8 cellular contexts compared by ENCODE assay signal in the genomic region with DNA sequence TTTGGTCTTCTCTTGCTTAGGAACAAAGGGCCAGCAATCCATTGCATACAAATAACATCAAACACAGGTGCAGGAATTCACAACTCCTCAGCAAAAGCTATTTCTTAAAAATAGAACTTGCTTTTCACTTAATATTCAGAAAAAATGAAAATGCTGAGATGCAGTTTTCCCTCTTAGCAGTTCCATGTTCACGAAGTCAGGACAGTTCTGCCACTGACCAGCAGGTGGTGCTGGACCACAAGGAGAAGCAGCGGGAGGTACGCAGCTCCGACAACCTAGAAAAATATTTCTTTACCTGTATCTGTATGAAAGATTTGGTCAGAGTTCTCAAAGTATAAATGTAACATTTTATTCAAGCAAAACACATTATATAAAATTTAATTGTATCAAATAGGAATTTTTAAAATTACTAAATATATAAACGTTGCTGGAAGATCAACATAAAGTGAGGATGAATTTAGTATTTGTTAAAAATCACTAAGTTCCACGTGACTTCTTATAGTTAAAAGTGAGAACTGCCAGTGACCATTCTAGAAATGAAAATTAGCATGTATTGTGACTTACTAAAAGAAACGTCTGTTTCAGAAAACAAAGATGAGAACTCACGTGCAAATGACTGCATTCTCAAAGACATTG. TPM values are rescaled to one million over a fixed set of nuclear protein-coding genes. Genes with fewer than 3 reads are reported as not detected.
DNase-seq lines count a peak whose midpoint lies in the region; ATAC-seq, FAIRE-seq and TF ChIP-seq lines count a peak whose summit lies in the region.

No MANE protein-coding gene starts in this region.

- DNase-seq in activated gamma-delta T cell treated with Interleukin-2 at 50 U/mL for 16 hours: peak; percentile 75
- no peak for DNase-seq in activated gamma-delta T cell (lab: John Stamatoyannopoulos, UW)
- peak; percentile 78 for DNase-seq in NAMALWA (ENCODE audit: low spot score)
- peak; percentile 71 for DNase-seq in bronchial epithelial cell (ENCODE audit: low read depth)
- peak in 1 of 2 donors; percentile 83 for DNase-seq in left colon
- peak; percentile 74 to 84 for DNase-seq in stimulated activated CD4-positive, alpha-beta T cell treated with anti-CD3 and anti-CD28 coated beads, Interleukin-2, amount 100 ng/mL, for 48 hours

- no peak for FAIRE-seq in bronchial epithelial cell (lab: Jason Lieb, UNC)

- no peak overlapping the region for H3K27ac ChIP-seq in VCaP

- intact Hi-C loops in left colon (cut with DNase I, micrococcal nuclease): no loop called here

- H3K36me3 ChIP-seq in bronchial epithelial cell (ENCODE audit: control insufficient read depth, insufficient read depth, low read length): peaks cover 11% of the 10 kb centered on the region

- no peak overlapping the region for H3K4me3 ChIP-seq in bronchial epithelial cell (ENCODE audit: low read depth, low read length)

- peak; percentile 96 for TF ChIP-seq CTCF in VCaP (conservative IDR thresholded peaks at IDR 0.05)
- TF ChIP-seq CTCF in bronchial epithelial cell (IDR thresholded peaks at IDR 0.05; ENCODE audit: insufficient read depth, low read length, severe bottlenecking): peak; percentile 81

- peak; percentile 81 for ATAC-seq in left colon
- no peak for ATAC-seq in HG02642 (IDR thresholded peaks at IDR 0.05; ENCODE audit: poor library complexity, unreplicated experiment)

- H3K27me3 ChIP-seq in bronchial epithelial cell (ENCODE audit: control insufficient read depth, insufficient read depth, low read length): no peaks in the 10 kb centered on the region

RNA-seq across cellular contexts. Expression of a gene that starts 48.8 kb away (rescaled TPM):
- 19.3 and 21.6 TPM in 2 replicates for total RNA-seq in bronchial epithelial cell
- total RNA-seq in left colon: 10 to 100 TPM; 17.6 to 20.6 TPM
